Comparison of ENCODE assay signal across 15 cellular contexts in genomic region chr1:4656533-4657140, GRCh38. TPM values are rescaled to one million over a fixed set of nuclear protein-coding genes. Genes with fewer than 3 reads are reported as not detected.
DNase-seq lines count a peak whose midpoint lies in the region; ATAC-seq, FAIRE-seq and TF ChIP-seq lines count a peak whose summit lies in the region.
"Had no signal": no experiment of that assay in that cellular context is flagged by ENCODE, and none has a peak within 500 bp of the region (broad histone marks: within the 10 kb centered on the region; RNA-seq: fewer than 3 reads in every experiment).

No MANE protein-coding gene starts in this region.

- peak overlapping the region; percentile 69 for H3K4me3 Mint-ChIP-seq in astrocyte (ENCODE audit: unreplicated experiment)
- H3K4me3 Mint-ChIP-seq: activated T-cell treated with anti-CD3 and anti-CD28 coated beads, Interleukin-2, amount 50 U/mL, for 24 hours had no signal

- no peak overlapping the region for H2AFZ ChIP-seq in astrocyte (ENCODE audit: low read depth, low read length)

- no peaks in the 10 kb centered on the region for H3K36me3 Mint-ChIP-seq in astrocyte (ENCODE audit: low read depth, unreplicated experiment)

- no peaks in the 10 kb centered on the region for H4K20me1 ChIP-seq in astrocyte (ENCODE audit: insufficient read depth, low read length)

- TF ChIP-seq CTCF in right atrium auricular region (IDR thresholded peaks at IDR 0.05) (peak; percentile 2 to 28), astrocyte (IDR thresholded peaks at IDR 0.05; ENCODE audit: insufficient read depth, low read depth, low read length) (no peak), kidney (IDR thresholded peaks at IDR 0.05; ENCODE audit: borderline replicate concordance, extremely low read depth, insufficient read depth) (no peak), upper lobe of right lung (IDR thresholded peaks at IDR 0.05) (no peak), lower lobe of right lung (IDR thresholded peaks at IDR 0.05) (no peak)

- intact Hi-C loops in left cardiac atrium (cut with DNase I), result loop anchor here (5.0 to 10.0 kb wide), 4 partner anchors 742 to 1318 kb away; no protein-coding TSS in a partner anchor
- intact Hi-C loops in kidney (cut with DNase I), result loop anchor here (10.0 kb wide), 1 partner anchor 1088 kb away; no protein-coding TSS in a partner anchor
- intact Hi-C loops in upper lobe of right lung (cut with DNase I), result no loop called here
- intact Hi-C loops in lower lobe of right lung (cut with DNase I), result no loop called here

- H3K9me3 ChIP-seq in right atrium auricular region, result no peaks in the 10 kb centered on the region
- no peaks in the 10 kb centered on the region for H3K9me3 ChIP-seq in astrocyte (ENCODE audit: insufficient read depth, low read depth, low read length)
- no peaks in the 10 kb centered on the region for H3K9me3 ChIP-seq in kidney (ENCODE audit: control insufficient read depth in 1 of 2, low read length in 2 of 2)
- no peaks in the 10 kb centered on the region for H3K9me3 ChIP-seq in upper lobe of right lung
- H3K9me3 ChIP-seq in lower lobe of right lung, result no peaks in the 10 kb centered on the region
- H3K9me3 ChIP-seq: prostate gland had no signal

- H3K9ac ChIP-seq in astrocyte (ENCODE audit: low read length), result no peak overlapping the region
- H3K9ac ChIP-seq in kidney (ENCODE audit: low read length in 2 of 2), result no peak overlapping the region

- peaks cover 56% of the 10 kb centered on the region for H3K27me3 Mint-ChIP-seq in astrocyte (ENCODE audit: low read depth, unreplicated experiment)

- no peaks in the 10 kb centered on the region for H3K36me3 ChIP-seq in right atrium auricular region
- no peaks in the 10 kb centered on the region for H3K36me3 ChIP-seq in astrocyte (ENCODE audit: insufficient read depth, low read length)
- H3K36me3 ChIP-seq in kidney (ENCODE audit: control insufficient read depth in 1 of 2, insufficient read depth in 2 of 2, low read length in 2 of 2), result no peaks in the 10 kb centered on the region
- no peaks in the 10 kb centered on the region for H3K36me3 ChIP-seq in upper lobe of right lung
- H3K36me3 ChIP-seq in lower lobe of right lung, result no peaks in the 10 kb centered on the region
- H3K36me3 ChIP-seq: prostate gland had no signal

- ATAC-seq in left cardiac atrium, result no peak
- ATAC-seq in upper lobe of right lung, result no peak
- ATAC-seq in lower lobe of right lung, result no peak
- no peak for ATAC-seq in HG03378 (IDR thresholded peaks at IDR 0.05; ENCODE audit: unreplicated experiment)

- peaks cover 0 to 24% of the 10 kb centered on the region in 2 donors for H3K27me3 ChIP-seq in right atrium auricular region
- peaks cover 10% of the 10 kb centered on the region for H3K27me3 ChIP-seq in astrocyte (ENCODE audit: insufficient read depth, low read length)
- peaks cover 62% of the 10 kb centered on the region for H3K27me3 ChIP-seq in upper lobe of right lung
- peaks cover 85% of the 10 kb centered on the region for H3K27me3 ChIP-seq in lower lobe of right lung (ENCODE audit: low read depth)

- peaks cover 5% of the 10 kb centered on the region for H3K4me1 Mint-ChIP-seq in astrocyte (ENCODE audit: low read depth, unreplicated experiment)

- H3K9me3 Mint-ChIP-seq in astrocyte (ENCODE audit: unreplicated experiment), result no peaks in the 10 kb centered on the region
- H3K9me3 Mint-ChIP-seq: activated T-cell treated with anti-CD3 and anti-CD28 coated beads, Interleukin-2, amount 50 U/mL, for 24 hours had no signal

- no peak for FAIRE-seq in astrocyte (lab: Jason Lieb, UNC)
- no peak for FAIRE-seq in kidney (lab: Jason Lieb, UNC)
- FAIRE-seq: bronchial epithelial cell had no signal

- H3K27ac Mint-ChIP-seq in astrocyte (ENCODE audit: unreplicated experiment), result no peak overlapping the region
- H3K27ac Mint-ChIP-seq: activated T-cell treated with anti-CD3 and anti-CD28 coated beads, Interleukin-2, amount 50 U/mL, for 24 hours had no signal

- H3K4me3 ChIP-seq in right atrium auricular region (no peak overlapping the region), astrocyte (ENCODE audit: insufficient read depth, low read depth, low read length) (no peak overlapping the region), kidney (ENCODE audit: low read length in 2 of 2) (peak overlapping the region; percentile 48 to 56), upper lobe of right lung (no peak overlapping the region), lower lobe of right lung (no peak overlapping the region)
- H3K4me3 ChIP-seq: lung had no signal

- DNase-seq in right atrium auricular region (ENCODE audit: low spot score) (no peak), left cardiac atrium (no peak), astrocyte (ENCODE audit: low read depth) (no peak), kidney (no peak), upper lobe of right lung (peak; percentile 51), activated gamma-delta T cell (lab: John Stamatoyannopoulos, UW) (no peak), lower lobe of right lung (no peak)
- DNase-seq: activated CD4-positive, alpha-beta T cell treated with anti-CD3 and anti-CD28 coated beads for 1 hour; AML-193 had no signal

- H3K27ac ChIP-seq in right atrium auricular region (no peak overlapping the region), astrocyte (ENCODE audit: low read depth, low read length) (no peak overlapping the region), kidney (ENCODE audit: low read depth in 2 of 2, low read length in 2 of 2) (no peak overlapping the region), upper lobe of right lung (no peak overlapping the region), lower lobe of right lung (no peak overlapping the region)
- H3K27ac ChIP-seq: epithelial cell of prostate had no signal

- H3K4me1 ChIP-seq in right atrium auricular region (peaks cover 0 to 24% of the 10 kb centered on the region in 2 donors), astrocyte (ENCODE audit: insufficient read depth, low read length) (no peaks in the 10 kb centered on the region), kidney (ENCODE audit: control insufficient read depth in 1 of 2, insufficient read depth in 1 of 2, low read depth in 1 of 2, low read length in 2 of 2) (peaks cover 5 to 11% of the 10 kb centered on the region in 2 donors), upper lobe of right lung (no peaks in the 10 kb centered on the region), lower lobe of right lung (peaks cover 12% of the 10 kb centered on the region)
- H3K4me1 ChIP-seq: prostate gland had no signal

- H3K4me2 ChIP-seq in astrocyte (ENCODE audit: low read length), result peak overlapping the region; percentile 54

- H3K79me2 ChIP-seq in astrocyte (ENCODE audit: insufficient read depth, low read length), result no peaks in the 10 kb centered on the region

RNA-seq across cellular contexts. Expression of gene AJAP1, which starts 2.2 kb away (rescaled TPM):
- total RNA-seq in right atrium auricular region (under 1 TPM; 0.04 to 0.08 TPM), left cardiac atrium (under 1 TPM; 0.10 to 0.56 TPM), astrocyte (0.29 and 0.34 TPM in 2 replicates), kidney (5.5 TPM), upper lobe of right lung (0.52 TPM), lower lobe of right lung (0.77 TPM)
- polyA plus RNA-seq in kidney (ENCODE audit: insufficient read depth, low read depth, low replicate concordance), result 2.7 TPM

Comparison
In these comparisons a context has a peak if more than half of its experiments do, and no peak if none do; other contexts are left out.
1. H3K4me3 ChIP-seq: peak in kidney (2 of 2); none in right atrium auricular region (0 of 2), astrocyte (single experiment), upper lobe of right lung (single experiment) and lower lobe of right lung (single experiment).
2. CTCF ChIP-seq: peak in right atrium auricular region (2 of 2); none in astrocyte (single experiment), kidney (single experiment), upper lobe of right lung (single experiment) and lower lobe of right lung (single experiment).
3. intact Hi-C loops: an anchor here in left cardiac atrium (5.0 to 10.0 kb wide) and kidney (10.0 kb wide); none called in upper lobe of right lung and lower lobe of right lung.